Comparison of ENCODE assay signal across 9 cellular contexts in the genomic region with DNA sequence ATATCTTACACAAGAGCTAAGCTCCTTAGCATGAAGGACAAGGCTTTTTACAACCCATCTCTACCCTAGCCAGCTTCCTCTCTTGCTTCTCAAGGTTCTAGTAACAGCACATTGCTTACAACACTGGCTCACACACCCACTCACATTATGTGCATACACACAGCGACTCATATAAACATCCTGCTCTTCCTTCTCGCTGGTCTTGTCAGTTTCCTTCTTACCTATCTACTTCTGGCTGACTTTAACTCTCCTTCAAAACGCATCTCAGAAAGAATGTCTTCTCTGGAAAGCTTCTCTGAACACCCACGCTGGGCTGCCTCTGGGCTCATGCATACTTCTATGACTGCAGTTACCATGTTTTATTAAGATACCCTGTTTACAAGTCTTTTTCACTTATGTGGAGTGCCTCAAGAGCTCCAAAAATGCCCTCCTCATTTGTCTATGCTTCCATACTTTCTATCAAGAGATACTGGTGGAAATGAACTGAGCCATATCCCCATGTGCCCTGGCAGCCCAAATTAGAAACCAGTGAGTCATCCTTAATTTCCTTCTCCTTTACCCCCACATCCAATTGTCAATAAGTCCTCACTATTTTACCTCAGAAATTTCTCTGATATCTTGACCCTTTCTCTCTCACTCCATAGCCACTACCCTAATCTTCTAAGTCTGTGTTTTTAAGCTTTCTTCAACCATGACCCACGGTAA.
DNase-seq lines count a peak whose midpoint lies in the region; ATAC-seq, FAIRE-seq and TF ChIP-seq lines count a peak whose summit lies in the region.
"Had no signal": no experiment of that assay in that cellular context is flagged by ENCODE, and none has a peak within 500 bp of the region (broad histone marks: within the 10 kb centered on the region; RNA-seq: fewer than 3 reads in every experiment).

No MANE protein-coding gene starts in this region.

- ATAC-seq in SK-N-SH treated with all-trans-retinoic acid at 6 μM for 48 hours = peak; percentile 73

- H3K36me3 Mint-ChIP-seq in MCF 10A (ENCODE audit: insufficient read depth, unreplicated experiment) = no peaks in the 10 kb centered on the region

- no peak for TF ChIP-seq CTCF in MCF 10A (IDR thresholded peaks at IDR 0.05; ENCODE audit: unreplicated experiment)
- no peak for TF ChIP-seq CTCF in breast epithelium (IDR thresholded peaks at IDR 0.05)
- TF ChIP-seq CTCF in fibroblast of lung (conservative IDR thresholded peaks at IDR 0.05 in 1 of 2, IDR thresholded peaks at IDR 0.05 in 1 of 2; ENCODE audit: low read depth in 1 of 2, low read length in 2 of 2) = no peak

- peak; percentile 52 for FAIRE-seq in urothelium cell line (lab: Jason Lieb, UNC)
- FAIRE-seq: endothelial cell of umbilical vein had no signal

- CTCF ChIA-PET in MCF 10A (lab: Yijun Ruan, JAX) = interaction anchor here (0.5 to 1.2 kb wide), 4 partner anchors 137 to 824 kb away, joined by 3 to 4 read pairs (median 3); no protein-coding TSS in a partner anchor

- BruUV-seq in MCF 10A (replicated peaks; lab: Mats Ljungman, UMichigan) = no TSS peak

- no peaks in the 10 kb centered on the region for H3K79me2 ChIP-seq in fibroblast of lung (ENCODE audit: control insufficient read depth, insufficient read depth, low read length)

- no peak for TF ChIP-seq POLR2A in breast epithelium (IDR thresholded peaks at IDR 0.05)

- H3K4me3 ChIP-seq in breast epithelium = no peak overlapping the region
- no peak overlapping the region for H3K4me3 ChIP-seq in fibroblast of lung (replicated peaks in 1 of 4; ENCODE audit: control extremely low read depth in 1 of 4, insufficient read depth in 1 of 4, low read depth in 3 of 4, low read length in 4 of 4)

- DNase-seq in MCF 10A (ENCODE audit: unreplicated experiment) (peak; percentile 25), breast epithelium (ENCODE audit: low spot score in 2 of 2) (no peak), fibroblast of lung (ENCODE audit: low read depth in 2 of 2) (peak; percentile 48 to 69), urothelium cell line (ENCODE audit: low spot score) (no peak), globus pallidus (ENCODE audit: low spot score) (no peak), GF-D8 (lab: John Stamatoyannopoulos, UW) (no peak), hypothalamus (lab: John Stamatoyannopoulos, UW) (no peak)

- H3K9me3 Mint-ChIP-seq in MCF 10A (ENCODE audit: unreplicated experiment) = no peaks in the 10 kb centered on the region

- no peaks in the 10 kb centered on the region for H3K36me3 ChIP-seq in breast epithelium
- H3K36me3 ChIP-seq in fibroblast of lung (ENCODE audit: control insufficient read depth, insufficient read depth, low read length) = no peaks in the 10 kb centered on the region

- peak overlapping the region; percentile 74 for H2AFZ ChIP-seq in fibroblast of lung (ENCODE audit: low read length)

- H3K27me3 ChIP-seq in breast epithelium = no peaks in the 10 kb centered on the region
- no peaks in the 10 kb centered on the region for H3K27me3 ChIP-seq in fibroblast of lung (ENCODE audit: control insufficient read depth, insufficient read depth, low read length)

- no peak overlapping the region for H3K27ac Mint-ChIP-seq in MCF 10A (ENCODE audit: low read depth, unreplicated experiment)

- POLR2A ChIA-PET in MCF 10A (lab: Yijun Ruan, JAX) = no interaction called here

- H3K4me1 ChIP-seq in breast epithelium (no peaks in the 10 kb centered on the region), fibroblast of lung (ENCODE audit: control insufficient read depth, extremely low read depth, insufficient read depth, low read length) (peaks cover 2% of the 10 kb centered on the region)

- H3K9me3 ChIP-seq in breast epithelium (no peaks in the 10 kb centered on the region), fibroblast of lung (ENCODE audit: control insufficient read depth, insufficient read depth, low read depth, low read length) (no peaks in the 10 kb centered on the region)

- peaks cover 10% of the 10 kb centered on the region for H3K4me1 Mint-ChIP-seq in MCF 10A (ENCODE audit: insufficient read depth, unreplicated experiment)

- H3K4me3 Mint-ChIP-seq in MCF 10A (ENCODE audit: unreplicated experiment) = no peak overlapping the region

- peak overlapping the region; percentile 59 for H3K4me2 ChIP-seq in fibroblast of lung (ENCODE audit: extremely low read depth, insufficient read depth, low read length)

- no peak overlapping the region for H3K27ac ChIP-seq in breast epithelium
- no peak overlapping the region for H3K27ac ChIP-seq in fibroblast of lung (ENCODE audit: insufficient read depth, low read length)

- H4K20me1 ChIP-seq in fibroblast of lung (ENCODE audit: control insufficient read depth, extremely low read depth, insufficient read depth, low read length) = no peaks in the 10 kb centered on the region

- H3K27me3 Mint-ChIP-seq in MCF 10A (ENCODE audit: insufficient read depth, unreplicated experiment) = no peaks in the 10 kb centered on the region

- no peak overlapping the region for H3K9ac ChIP-seq in fibroblast of lung (ENCODE audit: insufficient read depth, low read length)

- intact Hi-C loops in MCF 10A (cut with micrococcal nuclease) = no loop called here
- intact Hi-C loops in breast epithelium (cut with DNase I; ENCODE audit: low total_unique reads) = no loop called here

TF ChIP-seq in SK-N-SH treated with all-trans-retinoic acid at 6 μM for 48 hours, 23 proteins besides CTCF, POLR2A, EP300 and RAD21 (continues in another document):
- TF ChIP-seq ZFP30 (CRISPR knock-in tag; IDR thresholded peaks at IDR 0.05) (no peak), TSHZ2 (CRISPR knock-in tag; IDR thresholded peaks at IDR 0.05) (no peak), ZNF565 (CRISPR knock-in tag; conservative IDR thresholded peaks at IDR 0.05; ENCODE audit: low read depth) (no peak), CSRNP3 (CRISPR knock-in tag; IDR thresholded peaks at IDR 0.05) (no peak), ZNF70 (CRISPR knock-in tag; IDR thresholded peaks at IDR 0.05) (no peak), TCF4 (CRISPR knock-in tag; IDR thresholded peaks at IDR 0.05; ENCODE audit: borderline replicate concordance) (no peak), CSDC2 (CRISPR knock-in tag; IDR thresholded peaks at IDR 0.05) (no peak), RARB (CRISPR knock-in tag; IDR thresholded peaks at IDR 0.05) (no peak), ZNF8 (CRISPR knock-in tag; IDR thresholded peaks at IDR 0.05) (no peak), ZC3H10 (CRISPR knock-in tag; IDR thresholded peaks at IDR 0.05) (no peak), ESRRG (CRISPR knock-in tag; IDR thresholded peaks at IDR 0.05) (no peak), ZFP3 (CRISPR knock-in tag; IDR thresholded peaks at IDR 0.05) (no peak), BACH2 (CRISPR knock-in tag; IDR thresholded peaks at IDR 0.05; ENCODE audit: borderline replicate concordance) (no peak)
- TF ChIP-seq, protein P1, sequence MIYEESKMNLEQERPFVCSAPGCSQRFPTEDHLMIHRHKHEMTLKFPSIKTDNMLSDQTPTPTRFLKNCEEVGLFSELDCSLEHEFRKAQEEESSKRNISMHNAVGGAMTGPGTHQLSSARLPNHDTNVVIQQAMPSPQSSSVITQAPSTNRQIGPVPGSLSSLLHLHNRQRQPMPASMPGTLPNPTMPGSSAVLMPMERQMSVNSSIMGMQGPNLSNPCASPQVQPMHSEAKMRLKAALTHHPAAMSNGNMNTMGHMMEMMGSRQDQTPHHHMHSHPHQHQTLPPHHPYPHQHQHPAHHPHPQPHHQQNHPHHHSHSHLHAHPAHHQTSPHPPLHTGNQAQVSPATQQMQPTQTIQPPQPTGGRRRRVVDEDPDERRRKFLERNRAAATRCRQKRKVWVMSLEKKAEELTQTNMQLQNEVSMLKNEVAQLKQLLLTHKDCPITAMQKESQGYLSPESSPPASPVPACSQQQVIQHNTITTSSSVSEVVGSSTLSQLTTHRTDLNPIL (CRISPR knock-in tag; IDR thresholded peaks at IDR 0.05; ENCODE audit: low read depth) = no peak

Comparison
In these comparisons a context has a peak if more than half of its experiments do, and no peak if none do; other contexts are left out.
1. DNase-seq: peak in MCF 10A (single experiment) and fibroblast of lung (2 of 2); none in breast epithelium (0 of 2), urothelium cell line (single experiment), globus pallidus (single experiment), GF-D8 (single experiment) and hypothalamus (0 of 51).